ENCODE assay signal across 9 cellular contexts in the genomic region with DNA sequence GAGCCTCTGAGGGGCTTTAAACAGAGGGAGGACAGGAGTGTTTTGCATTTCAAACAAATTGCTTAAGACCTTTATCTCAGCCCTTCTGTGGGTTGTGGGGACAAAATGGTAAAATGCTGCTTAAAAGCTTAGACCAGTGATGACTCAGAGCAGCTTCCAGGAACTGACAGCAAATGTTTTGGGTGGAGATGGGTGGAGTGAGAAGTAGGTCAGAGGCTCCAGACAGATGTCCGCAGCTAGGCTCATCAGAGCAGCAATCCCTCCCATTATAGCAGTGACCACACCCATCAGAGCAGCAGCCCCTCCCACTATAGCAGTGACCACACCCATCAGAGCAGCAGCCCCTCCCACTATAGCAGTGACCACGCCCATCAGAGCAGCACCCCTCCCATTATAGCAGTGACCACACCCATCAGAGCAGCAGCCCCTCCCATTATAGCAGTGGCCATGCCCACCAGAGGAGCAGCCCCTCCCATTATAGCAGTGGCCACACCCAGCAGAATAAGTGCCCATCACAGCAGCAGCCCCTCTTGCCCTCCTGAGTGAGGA.
DNase-seq lines count a peak whose midpoint lies in the region; ATAC-seq and TF ChIP-seq lines count a peak whose summit lies in the region.
"Had no signal": no experiment of that assay in that cellular context is flagged by ENCODE, and none has a peak within 500 bp of the region (broad histone marks: within the 10 kb centered on the region; RNA-seq: fewer than 3 reads in every experiment).

No MANE protein-coding gene starts in this region.

- no peaks in the 10 kb centered on the region for H4K20me1 ChIP-seq in smooth muscle cell (ENCODE audit: low read depth)

- H3K4me1 ChIP-seq in SJSA1 (replicated peaks) (peaks cover 5% of the 10 kb centered on the region; the same call in 1 of the 2 replicates), esophagus muscularis mucosa (peaks cover 9 to 18% (median 13%) of the 10 kb centered on the region in 4 donors), smooth muscle cell (ENCODE audit: low read depth) (peaks cover 6% of the 10 kb centered on the region)

- H2AFZ ChIP-seq in smooth muscle cell (ENCODE audit: low read depth): no peak overlapping the region

- H3K27ac ChIP-seq in SJSA1 (no peak overlapping the region), esophagus muscularis mucosa (replicated peaks in 1 of 4) (peak overlapping the region; percentile 10 to 63 (median 44)), smooth muscle cell (ENCODE audit: low read depth) (peak overlapping the region; percentile 45)
- H3K27ac ChIP-seq: KMS-11 had no signal

- 68% methylated on average over 2 of the region's 2 CpGs for WGBS in esophagus muscularis mucosa
- 40% methylated on average over 2 of the region's 2 CpGs for WGBS in smooth muscle cell (ENCODE audit: low lambda C conversion rate)

- DNase-seq in HEK293T (ENCODE audit: extremely low spot score): peak; percentile 42
- peak; percentile 23 to 53 for DNase-seq in SJSA1 (ENCODE audit: low read depth in 1 of 2, low spot score in 2 of 2)
- peak; percentile 92 for DNase-seq in esophagus muscularis mucosa (ENCODE audit: extremely low spot score)
- no peak for DNase-seq in smooth muscle cell (lab: John Stamatoyannopoulos, UW; ENCODE audit: unreplicated experiment)
- no peak for DNase-seq in NCI-H524 treated with DMSO at 0.1 percent for 48 hours (lab: John Stamatoyannopoulos, UW)
- no peak for DNase-seq in foreskin melanocyte

- H3F3A ChIP-seq in smooth muscle cell (ENCODE audit: low read depth): no peaks in the 10 kb centered on the region

- POLR2A ChIA-PET in HEK293T (lab: Yijun Ruan, JAX): no interaction called here

- H3K9me3 ChIP-seq in SJSA1 (replicated peaks) (no peaks in the 10 kb centered on the region), esophagus muscularis mucosa (no peaks in the 10 kb centered on the region), smooth muscle cell (replicated peaks; ENCODE audit: low read depth) (no peaks in the 10 kb centered on the region)

- no peak for ATAC-seq in HG03354 (IDR thresholded peaks at IDR 0.05; ENCODE audit: poor library complexity, severe bottlenecking, unreplicated experiment)
- no peak for ATAC-seq in GM21825 (IDR thresholded peaks at IDR 0.05; ENCODE audit: unreplicated experiment)

- H3K4me3 ChIP-seq in SJSA1 (no peak overlapping the region), esophagus muscularis mucosa (no peak overlapping the region), smooth muscle cell (no peak overlapping the region)

- peak overlapping the region; percentile 81 for H3K4me2 ChIP-seq in smooth muscle cell
- H3K4me2 ChIP-seq: KMS-11 had no signal

- no peak for TF ChIP-seq CTCF in esophagus muscularis mucosa (IDR thresholded peaks at IDR 0.05)
- TF ChIP-seq CTCF in smooth muscle cell (IDR thresholded peaks at IDR 0.05; ENCODE audit: borderline replicate concordance, insufficient read depth, poor library complexity, severe bottlenecking): no peak

- CTCF ChIA-PET in HEK293T (lab: Yijun Ruan, JAX): no interaction called here

- intact Hi-C loops in esophagus muscularis mucosa (cut with DNase I): no loop called here

- no peak overlapping the region for H3K9ac ChIP-seq in smooth muscle cell (ENCODE audit: low read depth)
- H3K9ac ChIP-seq: KMS-11 had no signal

- no peak for TF ChIP-seq POLR2A in esophagus muscularis mucosa (IDR thresholded peaks at IDR 0.05; ENCODE audit: low read depth)

- H3K79me2 ChIP-seq in smooth muscle cell (ENCODE audit: low read depth): no peaks in the 10 kb centered on the region

- TF ChIP-seq EP300 in esophagus muscularis mucosa (IDR thresholded peaks at IDR 0.05): no peak

- H3K36me3 ChIP-seq in SJSA1 (no peaks in the 10 kb centered on the region), esophagus muscularis mucosa (no peaks in the 10 kb centered on the region), smooth muscle cell (ENCODE audit: low read depth) (no peaks in the 10 kb centered on the region)

- no peaks in the 10 kb centered on the region for H3K27me3 ChIP-seq in SJSA1 (replicated peaks)
- peaks cover 0 to 21% (median 0%) of the 10 kb centered on the region in 4 donors for H3K27me3 ChIP-seq in esophagus muscularis mucosa
- H3K27me3 ChIP-seq in smooth muscle cell (ENCODE audit: low read depth): peaks cover 8% of the 10 kb centered on the region

TF ChIP-seq in HEK293T, 16 proteins besides CTCF, POLR2A, EP300 and RAD21:
- TF ChIP-seq FOXK2 (IDR thresholded peaks at IDR 0.05) (no peak), FOXM1 (IDR thresholded peaks at IDR 0.05; ENCODE audit: borderline replicate concordance) (no peak), L3MBTL2 (conservative IDR thresholded peaks at IDR 0.05) (no peak), SUZ12 (IDR thresholded peaks at IDR 0.05) (no peak), HDGF (IDR thresholded peaks at IDR 0.05; ENCODE audit: borderline replicate concordance) (no peak), SP1 (IDR thresholded peaks at IDR 0.05) (no peak), TARDBP (IDR thresholded peaks at IDR 0.05) (no peak)

Comparison
In these comparisons a context has a peak if more than half of its experiments do, and no peak if none do; other contexts are left out.
1. DNase-seq: peak in HEK293T (single experiment), SJSA1 (2 of 2) and esophagus muscularis mucosa (single experiment); none in smooth muscle cell (single experiment), NCI-H524 treated with DMSO at 0.1 percent for 48 hours (single experiment) and foreskin melanocyte (single experiment).